24 cellular contexts compared by ENCODE assay signal in genomic region chr6:14258117-14258516, GRCh38.
"Had no signal": no experiment of that assay in that cellular context is flagged by ENCODE, and none has a peak within 500 bp of the region (broad histone marks: within the 10 kb centered on the region; RNA-seq: fewer than 3 reads in every experiment).

No MANE protein-coding gene starts in this region.

- H3K4me1 ChIP-seq: gastrocnemius medialis, lower lobe of right lung, psoas muscle, sigmoid colon, testis, tibial artery, upper lobe of left lung had no signal

- H3K27ac Mint-ChIP-seq: stimulated activated effector memory CD8-positive, alpha-beta T cell treated with anti-CD3 and anti-CD28 coated beads, Interleukin-12 subunit alpha, Interleukin-12 subunit beta, amount 100 ng/mL, for 72 hours had no signal

- H3K27me3 ChIP-seq: dorsolateral prefrontal cortex, gastrocnemius medialis, sigmoid colon, testis, tibial artery, upper lobe of left lung had no signal

- H3K27ac ChIP-seq: dorsolateral prefrontal cortex, gastrocnemius medialis, lower lobe of right lung, parathyroid adenoma, psoas muscle, sigmoid colon, testis, tibial artery, upper lobe of left lung had no signal

- H3K9ac ChIP-seq: parathyroid adenoma had no signal

- H3K79me2 ChIP-seq: parathyroid adenoma had no signal

- DNase-seq: dorsolateral prefrontal cortex; effector CD4-positive, alpha-beta T cell; foreskin fibroblast; gastrocnemius medialis; head of caudate nucleus; left ventricle myocardium superior; lower lobe of right lung; naive thymus-derived CD8-positive, alpha-beta T cell; occipital lobe; psoas muscle; right cardiac atrium; sigmoid colon; stimulated activated CD4-positive, alpha-beta T cell treated with anti-CD3 and anti-CD28 coated beads, Interleukin-2, amount 100 ng/mL, for 24 hours; stimulated activated CD4-positive, alpha-beta T cell treated with anti-CD3 and anti-CD28 coated beads, Interleukin-4, amount 100 ng/mL, for 24 hours; stimulated activated naive CD8-positive, alpha-beta T cell treated with anti-CD3 and anti-CD28 coated beads, Interleukin-15, Interleukin-2, amounts not matched to agents 100 U/mL and 50 U/mL, for 24 hours; substantia nigra; testis; tibial artery; upper lobe of left lung had no signal

- H3K4me3 Mint-ChIP-seq: naive thymus-derived CD8-positive, alpha-beta T cell; stimulated activated effector memory CD8-positive, alpha-beta T cell treated with anti-CD3 and anti-CD28 coated beads, Interleukin-12 subunit alpha, Interleukin-12 subunit beta, amount 100 ng/mL, for 72 hours had no signal

- H3K4me1 Mint-ChIP-seq: stimulated activated effector memory CD8-positive, alpha-beta T cell treated with anti-CD3 and anti-CD28 coated beads, Interleukin-12 subunit alpha, Interleukin-12 subunit beta, amount 100 ng/mL, for 72 hours had no signal

- FAIRE-seq: colon, keratinocyte, urothelium cell line had no signal

- ATAC-seq: gastrocnemius medialis; left ventricle myocardium superior; lower lobe of right lung; naive thymus-derived CD8-positive, alpha-beta T cell; psoas muscle; right cardiac atrium; stimulated activated effector memory CD8-positive, alpha-beta T cell treated with anti-CD3 and anti-CD28 coated beads, Interleukin-12 subunit alpha, Interleukin-12 subunit beta, amount 100 ng/mL, for 72 hours; stimulated activated naive CD8-positive, alpha-beta T cell treated with anti-CD3 and anti-CD28 coated beads, Interleukin-15, Interleukin-2, amounts not matched to agents 100 U/mL and 50 U/mL, for 24 hours had no signal

- H3K4me3 ChIP-seq: dorsolateral prefrontal cortex, gastrocnemius medialis, lower lobe of right lung, psoas muscle, sigmoid colon, testis, tibial artery, upper lobe of left lung had no signal

- H3K9me3 ChIP-seq: gastrocnemius medialis, testis, upper lobe of left lung had no signal

- H3K36me3 ChIP-seq: gastrocnemius medialis, lower lobe of right lung, sigmoid colon, tibial artery, upper lobe of left lung had no signal

- H3K27me3 Mint-ChIP-seq: naive thymus-derived CD8-positive, alpha-beta T cell had no signal

- H2AFZ ChIP-seq: parathyroid adenoma had no signal

- H3K36me3 Mint-ChIP-seq: stimulated activated effector memory CD8-positive, alpha-beta T cell treated with anti-CD3 and anti-CD28 coated beads, Interleukin-12 subunit alpha, Interleukin-12 subunit beta, amount 100 ng/mL, for 72 hours had no signal
